ENCODE assay signal across 33 cellular contexts in genomic region chr5:88276378-88276777, GRCh38.
"Had no signal": no experiment of that assay in that cellular context is flagged by ENCODE, and none has a peak within 500 bp of the region (broad histone marks: within the 10 kb centered on the region; RNA-seq: fewer than 3 reads in every experiment).

No MANE protein-coding gene starts in this region.

- H3K4me3 ChIP-seq: adrenal gland, ascending aorta, body of pancreas, breast epithelium, cardiac muscle cell had no signal

- H3K27ac ChIP-seq: adrenal gland, ascending aorta, body of pancreas, brain microvascular endothelial cell, breast epithelium, cardiac muscle cell had no signal

- H3K4me1 ChIP-seq: ascending aorta, body of pancreas, breast epithelium had no signal

- ATAC-seq: activated naive CD4-positive, alpha-beta T cell treated with anti-CD3 and anti-CD28 coated beads, Interleukin-2, amount 50 U/mL, for 72 hours; activated naive CD8-positive, alpha-beta T cell treated with anti-CD3 and anti-CD28 coated beads, Interleukin-2, amount 50 U/mL, for 24 hours; activated T-cell treated with anti-CD3 and anti-CD28 coated beads, Interleukin-2, amount 50 U/mL, for 4 hours; activated T-cell treated with anti-CD3 and anti-CD28 coated beads, Interleukin-2, amount 50 U/mL, for 72 hours; activated T-helper 17 cell treated with anti-CD3 and anti-CD28 coated beads, Interleukin-2, amount 50 U/mL, for 72 hours; body of pancreas had no signal

- DNase-seq: activated effector memory CD4-positive, alpha-beta T cell treated with anti-CD3 and anti-CD28 coated beads, Interleukin-2, amount 50 U/mL, for 16 hours; activated effector memory CD4-positive, alpha-beta T cell treated with Interleukin-2 at 50 U/mL for 16 hours; activated gamma-delta T cell; activated gamma-delta T cell treated with Interleukin-2 at 50 U/mL for 16 hours; activated naive CD4-positive, alpha-beta T cell; activated naive CD4-positive, alpha-beta T cell treated with anti-CD3 and anti-CD28 coated beads for 36 hours; activated naive CD4-positive, alpha-beta T cell treated with anti-CD3 and anti-CD28 coated beads, Interleukin-2, amount 10 ng/mL, durations not matched to agents 7 days and 5 days; activated naive CD4-positive, alpha-beta T cell treated with anti-CD3 and anti-CD28 coated beads, Interleukin-2, amount 50 U/mL, for 16 hours; activated naive CD4-positive, alpha-beta T cell treated with Interleukin-2 at 50 U/mL for 16 hours; activated naive CD8-positive, alpha-beta T cell treated with anti-CD3 and anti-CD28 coated beads for 36 hours; activated naive CD8-positive, alpha-beta T cell treated with anti-CD3 and anti-CD28 coated beads, Interleukin-2, amount 10 ng/mL, durations not matched to agents 7 days and 5 days; activated naive CD8-positive, alpha-beta T cell treated with anti-CD3 and anti-CD28 coated beads, Interleukin-2, amount 50 U/mL, for 24 hours; activated T-cell treated with anti-CD3 and anti-CD28 coated beads, Interleukin-2, amount 50 U/mL, for 24 hours; activated T-cell treated with anti-CD3 and anti-CD28 coated beads, Interleukin-2, amount 50 U/mL, for 4 hours; activated T-cell treated with anti-CD3 and anti-CD28 coated beads, Interleukin-2, amount 50 U/mL, for 48 hours; activated T-cell treated with anti-CD3 and anti-CD28 coated beads, Interleukin-2, amount 50 U/mL, for 72 hours; adrenal gland; amniotic stem cell; amygdala; anterior cingulate cortex; aorta; body of pancreas; brain microvascular endothelial cell; caudate nucleus; central memory CD4-positive, alpha-beta T cell; cerebellar nuclear complex had no signal

- H3K9me3 ChIP-seq: adrenal gland, ascending aorta, body of pancreas, breast epithelium had no signal

- FAIRE-seq: astrocyte, bronchial epithelial cell had no signal

- H3K27me3 ChIP-seq: adrenal gland, ascending aorta, body of pancreas, brain microvascular endothelial cell, breast epithelium, cardiac muscle cell had no signal

- H3K36me3 ChIP-seq: adrenal gland, brain microvascular endothelial cell had no signal
